Comparison of ENCODE assay signal across 20 cellular contexts in the genomic region with DNA sequence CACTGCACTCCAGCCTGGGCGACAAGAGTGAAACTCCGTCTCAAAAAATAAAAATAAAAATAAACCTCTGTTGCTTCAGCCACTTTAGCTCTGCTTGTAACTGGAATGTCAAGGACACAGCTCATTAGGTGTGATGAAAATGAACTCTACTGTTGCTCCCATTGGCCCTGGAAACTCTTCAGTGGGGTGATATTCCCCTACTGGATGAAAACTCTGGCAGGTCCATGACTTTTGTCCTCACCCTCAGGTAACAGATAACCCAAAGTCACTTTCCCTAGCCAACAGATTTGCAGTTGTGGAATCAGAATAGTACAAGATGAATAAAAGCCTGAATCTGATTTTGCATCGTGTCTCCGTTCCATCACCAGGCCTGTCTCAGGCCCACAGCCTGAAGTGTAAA.
"Had no signal": no experiment of that assay in that cellular context is flagged by ENCODE, and none has a peak within 500 bp of the region (broad histone marks: within the 10 kb centered on the region; RNA-seq: fewer than 3 reads in every experiment).

No MANE protein-coding gene starts in this region.

- FAIRE-seq: HepG2 had no signal

- H3K36me3 ChIP-seq: MG63, SJSA1 had no signal

- H3K4me3 ChIP-seq: MG63, SJSA1, SK-N-MC had no signal

- H3K27ac ChIP-seq: SJSA1, SK-N-MC had no signal

- H3K27me3 ChIP-seq: MG63, SJSA1 had no signal

- DNase-seq: IMR-90, Karpas-422, KG1, MG63, NCI-H1092 treated with DMSO at 0.1 percent for 48 hours, NCI-H1436, NCI-H187, NCI-H2029, NCI-H2081 treated with DMSO at 0.1 percent for 48 hours, NCI-H2171, NCI-H226, NCI-H446, NCI-H510A, NCI-H524 treated with DMSO at 0.1 percent for 48 hours, NCI-H69, NCI-H774, SHP77 treated with DMSO at 0.1 percent for 48 hours had no signal

- H3K9me3 ChIP-seq: MG63, SJSA1 had no signal
